ENCODE assay signal across 8 cellular contexts in the genomic region with DNA sequence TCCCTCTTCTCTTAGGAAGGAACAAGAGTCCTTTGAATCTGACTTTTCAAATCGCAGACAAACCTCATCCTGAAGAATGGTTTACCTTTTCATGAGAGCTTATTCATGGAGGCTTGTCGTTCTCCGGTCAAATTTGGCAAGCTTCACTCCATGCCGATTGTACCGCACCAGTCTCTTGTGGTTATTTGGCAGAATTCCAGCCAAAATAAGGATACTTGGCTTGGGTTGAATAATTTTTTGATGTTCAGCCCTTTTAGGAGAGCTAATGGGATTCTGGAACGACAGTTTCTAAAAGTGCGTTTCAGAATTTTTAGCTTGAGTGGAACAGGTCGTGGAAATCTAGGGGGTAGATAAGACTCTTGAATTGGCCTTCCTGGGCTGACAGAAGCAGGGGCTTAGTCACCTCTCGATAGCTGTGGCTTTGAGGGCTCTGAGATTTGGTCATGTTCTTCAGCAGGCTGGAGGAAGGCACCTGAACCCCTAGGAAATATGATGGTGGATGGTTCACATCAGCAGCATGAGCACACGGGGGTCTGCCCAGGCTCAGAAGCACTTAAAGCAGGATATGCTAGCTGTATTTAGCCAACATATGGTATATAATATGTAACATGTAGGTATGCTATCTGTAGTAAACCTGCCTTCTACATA. TPM values are rescaled to one million over a fixed set of nuclear protein-coding genes. Genes with fewer than 3 reads are reported as not detected.
DNase-seq lines count a peak whose midpoint lies in the region; ATAC-seq and TF ChIP-seq lines count a peak whose summit lies in the region.

No MANE protein-coding gene starts in this region.

- intact Hi-C loops in left ventricle myocardium inferior (cut with micrococcal nuclease): loop anchor here (10.0 kb wide), 1 partner anchor 116 kb away; the partner anchor contains the start of gene MSMO1
- intact Hi-C loops in left cardiac atrium (cut with DNase I): loop anchor here in 1 of 2 donors (10.0 kb wide), 1 partner anchor 116 kb away; the partner anchor contains the start of gene MSMO1

- H3K4me1 ChIP-seq in left ventricle myocardium inferior (peaks cover 36% of the 10 kb centered on the region), iPS-18a (ENCODE audit: control insufficient read depth, low read depth, low read length) (no peaks in the 10 kb centered on the region)

- H3K27ac ChIP-seq in left ventricle myocardium inferior (replicated peaks) (no peak overlapping the region), iPS-18a (ENCODE audit: low read length) (no peak overlapping the region), substantia nigra (ENCODE audit: low read depth, low read length, poor library complexity, severe bottlenecking) (peak overlapping the region; percentile 3)

- H3K36me3 Mint-ChIP-seq in activated CD4-positive, alpha-beta memory T cell treated with anti-CD3 and anti-CD28 coated beads, Interleukin-2, amount 10 ng/mL, durations not matched to agents 7 days and 5 days (ENCODE audit: low read depth): peaks cover 23% of the 10 kb centered on the region

- DNase-seq in left ventricle myocardium inferior (no peak), left cardiac atrium (no peak), substantia nigra (lab: John Stamatoyannopoulos, UW) (peak in 5 of 49 donors; percentile 2 to 58 (median 15))
- peak; percentile 24 for DNase-seq in activated CD4-positive, alpha-beta memory T cell treated with anti-CD3 and anti-CD28 coated beads, Interleukin-2, amount 10 ng/mL, durations not matched to agents 7 days and 5 days

- H3K4me3 ChIP-seq in left ventricle myocardium inferior (peak overlapping the region; percentile 79), iPS-18a (ENCODE audit: low read length) (peak overlapping the region; percentile 89)

- H3K27ac Mint-ChIP-seq in activated CD4-positive, alpha-beta memory T cell treated with anti-CD3 and anti-CD28 coated beads, Interleukin-2, amount 10 ng/mL, durations not matched to agents 7 days and 5 days: peak overlapping the region; percentile 27

- peak overlapping the region; percentile 89 for H3K4me3 Mint-ChIP-seq in activated CD4-positive, alpha-beta memory T cell treated with anti-CD3 and anti-CD28 coated beads, Interleukin-2, amount 10 ng/mL, durations not matched to agents 7 days and 5 days

- H3K27me3 Mint-ChIP-seq in activated CD4-positive, alpha-beta memory T cell treated with anti-CD3 and anti-CD28 coated beads, Interleukin-2, amount 10 ng/mL, durations not matched to agents 7 days and 5 days: no peaks in the 10 kb centered on the region

- no peaks in the 10 kb centered on the region for H3K9me3 Mint-ChIP-seq in activated CD4-positive, alpha-beta memory T cell treated with anti-CD3 and anti-CD28 coated beads, Interleukin-2, amount 10 ng/mL, durations not matched to agents 7 days and 5 days

- H3K27me3 ChIP-seq in left ventricle myocardium inferior (ENCODE audit: low read depth): no peaks in the 10 kb centered on the region
- H3K27me3 ChIP-seq in iPS-18a (ENCODE audit: control insufficient read depth, insufficient read depth, low read length): peaks cover 30% of the 10 kb centered on the region

- H3K36me3 ChIP-seq in left ventricle myocardium inferior (no peaks in the 10 kb centered on the region), iPS-18a (ENCODE audit: control insufficient read depth, low read depth, low read length) (no peaks in the 10 kb centered on the region)

- ATAC-seq in left cardiac atrium (no peak), HG03442 (IDR thresholded peaks at IDR 0.05; ENCODE audit: unreplicated experiment) (no peak), HG02870 (IDR thresholded peaks at IDR 0.05; ENCODE audit: unreplicated experiment) (no peak), GM21619 (IDR thresholded peaks at IDR 0.05; ENCODE audit: unreplicated experiment) (no peak)

- CTCF ChIA-PET in activated CD4-positive, alpha-beta memory T cell treated with anti-CD3 and anti-CD28 coated beads, Interleukin-2, amount 10 ng/mL, durations not matched to agents 7 days and 5 days (lab: Charles Lee): interaction anchor here (1.6 kb wide), 1 partner anchor 96 kb away, joined by 7 read pairs; the partner anchor contains the start of gene TMEM192

- POLR2A ChIA-PET in activated CD4-positive, alpha-beta memory T cell treated with anti-CD3 and anti-CD28 coated beads, Interleukin-2, amount 10 ng/mL, durations not matched to agents 7 days and 5 days (lab: Charles Lee): interaction anchor here (1.0 to 1.8 kb wide), 2 partner anchors 12 to 115 kb away, joined by 4 read pairs; no protein-coding TSS in a partner anchor

- H3K9me3 ChIP-seq in left ventricle myocardium inferior (replicated peaks) (no peaks in the 10 kb centered on the region), iPS-18a (ENCODE audit: control insufficient read depth, low read depth, low read length) (no peaks in the 10 kb centered on the region)

- H3K9ac ChIP-seq in iPS-18a (ENCODE audit: low read length): peak overlapping the region; percentile 72

- TF ChIP-seq CTCF in left ventricle myocardium inferior (IDR thresholded peaks at IDR 0.05; ENCODE audit: borderline replicate concordance): no peak

- peaks cover 72% of the 10 kb centered on the region for H3K4me1 Mint-ChIP-seq in activated CD4-positive, alpha-beta memory T cell treated with anti-CD3 and anti-CD28 coated beads, Interleukin-2, amount 10 ng/mL, durations not matched to agents 7 days and 5 days

RNA-seq across cellular contexts. Expression of gene KLHL2, which starts 1.5 kb away (rescaled TPM):
- total RNA-seq in left ventricle myocardium inferior (8.4 TPM), left cardiac atrium (10 to 100 TPM; 11.0 to 14.3 TPM)
- total RNA-seq in activated CD4-positive, alpha-beta memory T cell treated with anti-CD3 and anti-CD28 coated beads, Interleukin-2, amount 10 ng/mL, durations not matched to agents 7 days and 5 days: 10 to 100 TPM; 27.4 to 28.6 TPM
